ENCODE assay signal across 14 cellular contexts in the genomic region with DNA sequence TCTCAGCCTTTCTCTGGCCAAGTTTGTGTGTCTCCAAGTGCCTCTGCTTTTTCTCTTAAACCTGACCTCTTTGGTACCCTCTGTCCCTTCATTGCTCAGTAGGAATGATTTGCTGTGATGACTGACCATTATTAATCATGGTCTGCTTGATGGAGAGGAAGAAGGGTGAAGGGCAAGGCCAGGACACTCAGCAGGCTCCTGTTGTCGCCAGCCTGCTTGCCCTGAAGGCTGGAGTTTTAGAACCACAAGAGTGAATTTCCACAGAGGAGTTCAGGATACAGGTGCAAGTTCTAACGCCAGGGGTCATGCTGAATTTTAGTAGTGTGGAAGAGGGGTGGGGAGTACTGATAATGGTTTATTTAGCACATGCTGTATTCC. TPM values are rescaled to one million over a fixed set of nuclear protein-coding genes. Genes with fewer than 3 reads are reported as not detected.
DNase-seq lines count a peak whose midpoint lies in the region; ATAC-seq and TF ChIP-seq lines count a peak whose summit lies in the region.
"Had no signal": no experiment of that assay in that cellular context is flagged by ENCODE, and none has a peak within 500 bp of the region (broad histone marks: within the 10 kb centered on the region; RNA-seq: fewer than 3 reads in every experiment).

No MANE protein-coding gene starts in this region.

- peak overlapping the region; percentile 85 to 93 for H2BK12ac ChIP-seq in mesenchymal stem cell (ENCODE audit: low read length in 2 of 2)

- no peaks in the 10 kb centered on the region for H3K36me3 ChIP-seq in GM23248 (ENCODE audit: low read depth)
- H3K36me3 ChIP-seq in adipocyte (ENCODE audit: control insufficient read depth, insufficient read depth, low read length, severe bottlenecking) = no peaks in the 10 kb centered on the region
- H3K36me3 ChIP-seq in mesenchymal stem cell (ENCODE audit: control insufficient read depth in 1 of 2, insufficient read depth in 2 of 2, low read depth in 1 of 2, low read length in 2 of 2) = no peaks in the 10 kb centered on the region
- no peaks in the 10 kb centered on the region for H3K36me3 ChIP-seq in thoracic aorta
- H3K36me3 ChIP-seq in OCI-LY7 (ENCODE audit: insufficient read depth, low read length) = no peaks in the 10 kb centered on the region
- H3K36me3 ChIP-seq in WERI-Rb-1 = no peaks in the 10 kb centered on the region
- H3K36me3 ChIP-seq: cardiac muscle cell had no signal

- no peak overlapping the region for H2AK5ac ChIP-seq in mesenchymal stem cell (ENCODE audit: low read length, severe bottlenecking)

- H4K8ac ChIP-seq in mesenchymal stem cell (ENCODE audit: low read length) = no peak overlapping the region

- WGBS in GM23248 (ENCODE audit: low coverage in 1 of 2, low lambda C conversion rate in 2 of 2, missing lambda C conversion rate in 2 of 2), 2 experiments = 87 to 89% methylated on average over 2 of the region's 2 CpGs
- WGBS in mesenchymal stem cell = 37% methylated on average over 2 of the region's 2 CpGs

- intact Hi-C loops in OCI-LY7 (cut with micrococcal nuclease; ENCODE audit: unreplicated experiment) = no loop called here

- no peak overlapping the region for H2BK15ac ChIP-seq in mesenchymal stem cell (ENCODE audit: low read depth, poor library complexity, severe bottlenecking)

- H4K20me1 ChIP-seq in GM23248 (ENCODE audit: insufficient read depth) (peaks cover under 1% of the 10 kb centered on the region; the same call in 1 of the 2 replicates), OCI-LY7 (ENCODE audit: insufficient read depth, low read length) (no peaks in the 10 kb centered on the region)

- H2AFZ ChIP-seq in GM23248 (no peak overlapping the region), mesenchymal stem cell (ENCODE audit: low read depth, low read length) (no peak overlapping the region), OCI-LY7 (ENCODE audit: low read length) (no peak overlapping the region)

- in situ Hi-C loops in GM23248 (cut with MboI) = no loop called here

- H3K23ac ChIP-seq in mesenchymal stem cell (ENCODE audit: low read length in 2 of 2) = no peak overlapping the region

- no peak overlapping the region; the same call in 1 of the 2 replicates for H3K9ac ChIP-seq in GM23248
- H3K9ac ChIP-seq in adipocyte (ENCODE audit: low read length) = peak overlapping the region; percentile 57
- no peak overlapping the region for H3K9ac ChIP-seq in mesenchymal stem cell (ENCODE audit: low read length)

- H3K9me3 ChIP-seq in GM23248 (ENCODE audit: low read depth) (no peaks in the 10 kb centered on the region), adipocyte (ENCODE audit: control insufficient read depth, low read length) (no peaks in the 10 kb centered on the region), mesenchymal stem cell (ENCODE audit: control insufficient read depth, low read length) (no peaks in the 10 kb centered on the region), thoracic aorta (no peaks in the 10 kb centered on the region), OCI-LY7 (ENCODE audit: low read length) (no peaks in the 10 kb centered on the region), WERI-Rb-1 (ENCODE audit: severe bottlenecking) (no peaks in the 10 kb centered on the region)

- H3K18ac ChIP-seq in mesenchymal stem cell (ENCODE audit: low read depth in 1 of 2, low read length in 2 of 2) = peak overlapping the region in 1 of 2 experiments; percentile 43

- H3K4me3 ChIP-seq in GM23248 (no peak overlapping the region), adipocyte (ENCODE audit: low read length) (no peak overlapping the region), mesenchymal stem cell (ENCODE audit: insufficient read depth in 1 of 2, low read depth in 1 of 2, low read length in 2 of 2) (no peak overlapping the region), thoracic aorta (no peak overlapping the region), OCI-LY7 (ENCODE audit: low read depth, low read length, poor library complexity, severe bottlenecking) (no peak overlapping the region), WERI-Rb-1 (ENCODE audit: low read depth, low read length) (no peak overlapping the region)
- H3K4me3 ChIP-seq: cardiac muscle cell had no signal

- peak overlapping the region; percentile 98 for H3K27ac ChIP-seq in GM23248
- H3K27ac ChIP-seq in mesenchymal stem cell (ENCODE audit: low read length, poor library complexity, severe bottlenecking) = no peak overlapping the region
- peak overlapping the region; percentile 85 to 97 for H3K27ac ChIP-seq in thoracic aorta
- no peak overlapping the region for H3K27ac ChIP-seq in OCI-LY7 (ENCODE audit: low read depth, low read length, poor library complexity, severe bottlenecking)
- H3K27ac ChIP-seq in WERI-Rb-1 = no peak overlapping the region
- H3K27ac ChIP-seq: cardiac muscle cell had no signal

- no peak overlapping the region for H2BK120ac ChIP-seq in mesenchymal stem cell (ENCODE audit: low read depth, low read length)

- H3K4me2 ChIP-seq in GM23248 (ENCODE audit: unreplicated experiment) (peak overlapping the region; percentile 86), mesenchymal stem cell (ENCODE audit: low read length, poor library complexity, severe bottlenecking) (no peak overlapping the region), OCI-LY7 (ENCODE audit: low read length) (no peak overlapping the region)

- H4K91ac ChIP-seq in mesenchymal stem cell (ENCODE audit: low read length) = peak overlapping the region; percentile 11

- H3F3A ChIP-seq in GM23248 (ENCODE audit: insufficient read depth) = peaks cover 41% of the 10 kb centered on the region

- CTCF ChIA-PET in OCI-LY7 (lab: Charles Lee; ENCODE audit: unreplicated experiment) = no interaction called here

- TF ChIP-seq CTCF in thoracic aorta (IDR thresholded peaks at IDR 0.05) = no peak
- TF ChIP-seq CTCF in OCI-LY7 (conservative IDR thresholded peaks at IDR 0.05; ENCODE audit: low read length) = no peak
- TF ChIP-seq CTCF in WERI-Rb-1 (IDR thresholded peaks at IDR 0.05; ENCODE audit: low read depth, low read length) = no peak

- DNase-seq in GM23248 = no peak
- no peak for DNase-seq in adipocyte (ENCODE audit: low read depth)
- DNase-seq in mesenchymal stem cell = peak; percentile 32
- DNase-seq in thoracic aorta (ENCODE audit: low spot score) = no peak
- DNase-seq in A172 (ENCODE audit: low spot score) = no peak
- DNase-seq in OCI-LY7 (ENCODE audit: low spot score) = no peak
- DNase-seq in WERI-Rb-1 = no peak
- DNase-seq: activated CD4-positive, alpha-beta T cell treated with anti-CD3 and anti-CD28 coated beads, Interleukin-2, amount 50 U/mL, for 1 hour; activated gamma-delta T cell; stimulated activated CD4-positive, alpha-beta T cell treated with anti-CD3 and anti-CD28 coated beads, Interleukin-4, amount 100 ng/mL, for 1 hour; stimulated activated naive B cell treated with anti-CD40 and anti-IgM and Interleukin-4, amounts not matched to agents 10 μg/mL and 1 μg/mL and 100 μg/mL, for 72 hours had no signal

- H2BK5ac ChIP-seq in mesenchymal stem cell (ENCODE audit: low read depth, low read length, poor library complexity, severe bottlenecking) = no peak overlapping the region

- H3K9me2 ChIP-seq in GM23248 (ENCODE audit: insufficient read depth) (no peaks in the 10 kb centered on the region), OCI-LY7 (ENCODE audit: insufficient read depth, low read length) (no peaks in the 10 kb centered on the region)

- no peak for ATAC-seq in thoracic aorta (ENCODE audit: insufficient number of reproducible peaks, low FRiP score, low read depth)
- ATAC-seq: stimulated activated naive B cell treated with anti-CD40 and anti-IgM and Interleukin-4, amounts not matched to agents 10 μg/mL and 1 μg/mL and 100 μg/mL, for 72 hours had no signal

- H3K79me1 ChIP-seq in mesenchymal stem cell (replicated peaks; ENCODE audit: low read length, poor library complexity, severe bottlenecking) = no peaks in the 10 kb centered on the region

- no TSS peak for BruUV-seq in OCI-LY7 (replicated peaks; lab: Mats Ljungman, UMichigan)

- H3K4me1 ChIP-seq in GM23248 (ENCODE audit: insufficient read depth) (peaks cover 59% of the 10 kb centered on the region), adipocyte (ENCODE audit: control insufficient read depth, insufficient read depth, low read length) (peaks cover 57% of the 10 kb centered on the region), mesenchymal stem cell (ENCODE audit: control insufficient read depth, insufficient read depth, low read depth, low read length) (peaks cover 12% of the 10 kb centered on the region), thoracic aorta (ENCODE audit: control insufficient read depth in 1 of 2, low read depth in 2 of 2) (peaks cover 30 to 70% of the 10 kb centered on the region in 2 donors), OCI-LY7 (ENCODE audit: insufficient read depth, low read length, poor library complexity, severe bottlenecking) (peaks cover 2% of the 10 kb centered on the region)

- no peaks in the 10 kb centered on the region for H3K27me3 ChIP-seq in GM23248 (replicated peaks; ENCODE audit: insufficient read depth)
- no peaks in the 10 kb centered on the region for H3K27me3 ChIP-seq in adipocyte (replicated peaks; ENCODE audit: control insufficient read depth, insufficient read depth, low read length)
- peaks cover 0 to 35% of the 10 kb centered on the region in 2 experiments for H3K27me3 ChIP-seq in mesenchymal stem cell (ENCODE audit: control insufficient read depth in 1 of 2, insufficient read depth in 1 of 2, low read length in 2 of 2)
- H3K27me3 ChIP-seq in thoracic aorta (replicated peaks; ENCODE audit: insufficient read depth) = no peaks in the 10 kb centered on the region
- H3K27me3 ChIP-seq in WERI-Rb-1 (ENCODE audit: insufficient read depth, low read depth, severe bottlenecking) = no peaks in the 10 kb centered on the region
- H3K27me3 ChIP-seq: cardiac muscle cell had no signal

- H3K79me2 ChIP-seq in GM23248 (ENCODE audit: insufficient read depth) = peaks cover 34% of the 10 kb centered on the region
- H3K79me2 ChIP-seq in OCI-LY7 (ENCODE audit: insufficient read depth, low read depth, low read length) = no peaks in the 10 kb centered on the region

- POLR2A ChIA-PET in OCI-LY7 (lab: Charles Lee) = no interaction called here

- no peak overlapping the region for H3K14ac ChIP-seq in mesenchymal stem cell (ENCODE audit: low read length in 2 of 2)

- no peak overlapping the region for H3K4ac ChIP-seq in mesenchymal stem cell (ENCODE audit: low read depth in 1 of 2, low read length in 2 of 2)

RNA-seq across cellular contexts. Expression of gene ITGA5, which starts 2.8 kb away (rescaled TPM):
- total RNA-seq in GM23248 (2014; rRNA removed; shearing (Covaris generic)) = 496 and 541 TPM in 2 replicates
- polyA plus RNA-seq in GM23248 (2016; fragmentation: Nextera tagmentation; extraction: Ambion mirVana) = 402 and 416 TPM in 2 replicates
- polyA plus RNA-seq in mesenchymal stem cell (2013, experiment 1 of 2) = 248 TPM
- polyA plus RNA-seq in mesenchymal stem cell (2013, experiment 2 of 2) = 244 TPM
- total RNA-seq in thoracic aorta (100 to 1,000 TPM; 752 to 847 TPM), OCI-LY7 (2022) (0.34 and 0.76 TPM in 2 replicates)
- 215 and 219 TPM in 2 replicates for total RNA-seq in A172 (2014; rRNA removed; shearing (Covaris generic))
- total RNA-seq in OCI-LY7 (2014; rRNA removed; shearing (Covaris generic)) = 0.06 and 1.0 TPM in 2 replicates
- total RNA-seq: HT-29 had no signal

RNA-seq across cellular contexts. Expression of gene ZNF385A, which starts 37.3 kb away (rescaled TPM):
- total RNA-seq in GM23248 (2014; rRNA removed; shearing (Covaris generic)) = 1.6 and 1.8 TPM in 2 replicates
- 2.9 and 3.1 TPM in 2 replicates for polyA plus RNA-seq in GM23248 (2016; fragmentation: Nextera tagmentation; extraction: Ambion mirVana)
- 16.2 TPM for polyA plus RNA-seq in mesenchymal stem cell (2013, experiment 1 of 2)
- polyA plus RNA-seq in mesenchymal stem cell (2013, experiment 2 of 2) = 17.1 TPM
- 10 to 100 TPM in 1 of 2 donors, 1 to 10 TPM in 1; 7.4 to 19.0 TPM for total RNA-seq in thoracic aorta
- 1.3 and 5.3 TPM in 2 replicates for total RNA-seq in A172 (2014; rRNA removed; shearing (Covaris generic))
- 0.18 and 0.32 TPM in 2 replicates for total RNA-seq in OCI-LY7 (2014; rRNA removed; shearing (Covaris generic))
- 2.6 and 2.9 TPM in 2 replicates for total RNA-seq in OCI-LY7 (2022)

RNA-seq across cellular contexts. Expression of gene GTSF1, which starts 51.5 kb away (rescaled TPM):
- total RNA-seq in GM23248 (2014; rRNA removed; shearing (Covaris generic)) = not detected in 2 replicates
- 0.29 TPM in 1 of 2 replicates, not detected in the other for polyA plus RNA-seq in GM23248 (2016; fragmentation: Nextera tagmentation; extraction: Ambion mirVana)
- polyA plus RNA-seq in mesenchymal stem cell (2013, experiment 1 of 2) = not detected
- polyA plus RNA-seq in mesenchymal stem cell (2013, experiment 2 of 2) = not detected
- total RNA-seq in thoracic aorta (not detected), OCI-LY7 (2022) (93.0 and 103 TPM in 2 replicates)
- not detected in 2 replicates for total RNA-seq in A172 (2014; rRNA removed; shearing (Covaris generic))
- total RNA-seq in OCI-LY7 (2014; rRNA removed; shearing (Covaris generic)) = 74.8 and 76.6 TPM in 2 replicates
- total RNA-seq: cardiac muscle cell, epithelial cell of proximal tubule, HT-29 had no signal
- polyA plus RNA-seq: cardiac muscle cell had no signal

RNA-seq across cellular contexts. Expression of gene GPR84, which starts 57.6 kb away (rescaled TPM):
- total RNA-seq in GM23248 (2014; rRNA removed; shearing (Covaris generic)) = not detected in 2 replicates
- not detected in 2 replicates for polyA plus RNA-seq in GM23248 (2016; fragmentation: Nextera tagmentation; extraction: Ambion mirVana)
- not detected for polyA plus RNA-seq in mesenchymal stem cell (2013, experiment 1 of 2)
- not detected for polyA plus RNA-seq in mesenchymal stem cell (2013, experiment 2 of 2)
- 1 to 10 TPM in 1 of 2 donors, under 1 TPM in 1; 0.95 to 2.3 TPM for total RNA-seq in thoracic aorta
- total RNA-seq in A172 (2014; rRNA removed; shearing (Covaris generic)) = not detected in 2 replicates
- not detected in 2 replicates for total RNA-seq in OCI-LY7 (2014; rRNA removed; shearing (Covaris generic))
- total RNA-seq in OCI-LY7 (2022) = 0.18 and 0.30 TPM in 2 replicates
- total RNA-seq: epithelial cell of proximal tubule, HT-29 had no signal
- polyA plus RNA-seq: cardiac muscle cell had no signal

Comparison
In these comparisons a context has a peak if more than half of its experiments do, and no peak if none do; other contexts are left out.
1. H3K27ac ChIP-seq: peak in GM23248 (single experiment) and thoracic aorta (2 of 2); none in mesenchymal stem cell (single experiment), OCI-LY7 (single experiment) and WERI-Rb-1 (single experiment).
2. RNA of gene ITGA5, which starts 2.8 kb away (total RNA-seq): 752 to 847 TPM in thoracic aorta, 496 to 541 TPM in GM23248 and 215 to 219 TPM in A172; 0.06 to 1.0 TPM in OCI-LY7; every median in the first group is over 100 times any median in the second.
3. RNA of gene GTSF1, which starts 51.5 kb away (total RNA-seq): 74.8 to 103 TPM in OCI-LY7; not detected in GM23248, not detected in thoracic aorta and not detected in A172; every median in the first group is over 10 times any median in the second.